8 cellular contexts compared by ENCODE assay signal in the genomic region with DNA sequence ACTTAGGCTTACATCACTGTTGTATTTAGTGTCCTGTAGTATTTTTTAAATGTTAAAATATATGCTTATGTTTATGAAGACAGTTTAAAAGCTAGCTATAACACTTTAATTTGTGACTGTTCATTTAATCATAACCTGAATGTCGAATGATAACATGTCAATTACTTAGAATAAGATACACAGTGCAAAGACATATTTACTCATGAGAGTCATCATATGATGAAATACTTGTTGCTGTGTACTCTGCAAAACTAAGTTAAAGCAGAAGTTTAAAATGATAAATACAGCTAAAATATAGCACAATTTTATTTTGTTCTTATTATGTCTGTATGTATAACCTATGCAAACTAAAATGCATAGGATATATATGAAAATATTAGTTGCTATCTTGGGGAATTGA.
"Had no signal": no experiment of that assay in that cellular context is flagged by ENCODE, and none has a peak within 500 bp of the region (broad histone marks: within the 10 kb centered on the region; RNA-seq: fewer than 3 reads in every experiment).

No MANE protein-coding gene starts in this region.

- ATAC-seq: HCT116 had no signal

- H3K9me3 ChIP-seq: HAP-1 had no signal

- H3K4me3 Mint-ChIP-seq: HFFc6, IgD-negative memory B cell had no signal

- H2AFZ ChIP-seq: GM23248 had no signal

- H3K27ac Mint-ChIP-seq: HFFc6, IgD-negative memory B cell had no signal

- FAIRE-seq: HTR-8/SVneo had no signal

- H3K4me3 ChIP-seq: GM23248, HAP-1 had no signal

- H3K36me3 ChIP-seq: HAP-1 had no signal

- H3K4me1 Mint-ChIP-seq: IgD-negative memory B cell had no signal

- H3K27ac ChIP-seq: GM23248 had no signal

- H3K9ac ChIP-seq: GM23248 had no signal

- H3K36me3 Mint-ChIP-seq: IgD-negative memory B cell had no signal

- DNase-seq: GM23248, GOT3, H7, HFFc6 had no signal
